In the genomic region with DNA sequence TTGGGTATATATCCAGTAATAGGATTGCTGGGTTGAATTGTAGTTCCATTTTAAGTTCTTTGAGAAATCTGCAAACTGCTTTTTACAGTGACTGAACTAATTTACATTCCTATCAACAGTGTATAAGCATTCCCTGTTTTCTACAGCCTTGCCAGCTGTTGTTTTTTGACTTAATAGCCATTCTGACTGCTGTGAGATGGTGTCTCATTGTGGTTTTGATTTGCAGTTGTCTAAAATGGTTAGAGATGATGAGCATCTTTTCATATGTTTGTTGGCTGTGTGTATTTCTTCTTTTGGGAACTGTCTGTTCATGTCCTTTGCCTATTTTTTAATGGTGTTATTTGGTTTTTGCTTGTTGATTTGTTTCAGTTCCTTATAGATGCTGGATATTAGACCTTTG, we compare ENCODE assay signal across 31 cellular contexts.
"Had no signal": no experiment of that assay in that cellular context is flagged by ENCODE, and none has a peak within 500 bp of the region (broad histone marks: within the 10 kb centered on the region; RNA-seq: fewer than 3 reads in every experiment).

No MANE protein-coding gene starts in this region.

- ATAC-seq: natural killer cell; psoas muscle; right cardiac atrium; right lobe of liver; stimulated activated effector memory CD8-positive, alpha-beta T cell treated with anti-CD3 and anti-CD28 coated beads, Interleukin-12 subunit alpha, Interleukin-12 subunit beta, amount 100 ng/mL, for 72 hours; stimulated activated naive B cell treated with anti-CD40 and anti-IgM and Interleukin-4, amounts not matched to agents 10 μg/mL and 1 μg/mL and 100 μg/mL, for 72 hours had no signal

- H3K4me2 ChIP-seq: neural progenitor cell, smooth muscle cell had no signal

- H3K9me3 ChIP-seq: right lobe of liver, thoracic aorta, thyroid gland, vagina had no signal

- DNase-seq: natural killer cell; occipital lobe; ovary; posterior cingulate gyrus; psoas muscle; right cardiac atrium; right lobe of liver; sigmoid colon; spleen; stimulated activated CD4-positive, alpha-beta T cell treated with anti-CD3 and anti-CD28 coated beads, Interleukin-15, amount 100 ng/mL, for 24 hours; stimulated activated CD4-positive, alpha-beta T cell treated with anti-CD3 and anti-CD28 coated beads, Interleukin-2, amount 100 ng/mL, for 24 hours; stimulated activated CD4-positive, alpha-beta T cell treated with anti-CD3 and anti-CD28 coated beads, Interleukin-2, amount 100 ng/mL, for 48 hours; stimulated activated CD4-positive, alpha-beta T cell treated with anti-CD3 and anti-CD28 coated beads, Interleukin-4, amount 100 ng/mL, for 24 hours; stimulated activated naive B cell treated with anti-CD40 and anti-IgM and Interleukin-4, amounts not matched to agents 10 μg/mL and 1 μg/mL and 100 μg/mL, for 72 hours; stimulated activated naive CD4-positive, alpha-beta T cell treated with Interleukin-2 at 50 U/mL for 16 hours; stomach; thyroid gland; trophoblast cell; upper lobe of left lung had no signal

- H3K4me1 ChIP-seq: parathyroid adenoma, psoas muscle, right lobe of liver, thyroid gland had no signal

- H3K27ac Mint-ChIP-seq: natural killer cell; nephron; neural progenitor cell; progenitor cell of endocrine pancreas; stimulated activated effector memory CD8-positive, alpha-beta T cell treated with anti-CD3 and anti-CD28 coated beads, Interleukin-12 subunit alpha, Interleukin-12 subunit beta, amount 100 ng/mL, for 72 hours; stimulated activated naive B cell treated with anti-CD40 and anti-IgM and Interleukin-4, amounts not matched to agents 10 μg/mL and 1 μg/mL and 100 μg/mL, for 72 hours; stimulated activated naive CD8-positive, alpha-beta T cell treated with anti-CD3 and anti-CD28 coated beads, Interleukin-15, Interleukin-2, amounts not matched to agents 100 ng/mL and 50 ng/mL, for 24 hours had no signal

- H3K9ac ChIP-seq: neural progenitor cell, parathyroid adenoma had no signal

- H3K36me3 ChIP-seq: neural progenitor cell, ovary, right lobe of liver, sigmoid colon, spleen, stomach, thoracic aorta, thyroid gland, upper lobe of left lung, vagina had no signal

- H3K4me3 Mint-ChIP-seq: natural killer cell; nephron; neural progenitor cell; stimulated activated effector memory CD8-positive, alpha-beta T cell treated with anti-CD3 and anti-CD28 coated beads, Interleukin-12 subunit alpha, Interleukin-12 subunit beta, amount 100 ng/mL, for 72 hours; stimulated activated naive B cell treated with anti-CD40 and anti-IgM and Interleukin-4, amounts not matched to agents 10 μg/mL and 1 μg/mL and 100 μg/mL, for 72 hours; stimulated activated naive CD8-positive, alpha-beta T cell treated with anti-CD3 and anti-CD28 coated beads, Interleukin-15, Interleukin-2, amounts not matched to agents 100 ng/mL and 50 ng/mL, for 24 hours had no signal

- H2AFZ ChIP-seq: neural progenitor cell, parathyroid adenoma had no signal

- H3K79me2 ChIP-seq: parathyroid adenoma had no signal

- H3K36me3 Mint-ChIP-seq: neural progenitor cell; stimulated activated effector memory CD8-positive, alpha-beta T cell treated with anti-CD3 and anti-CD28 coated beads, Interleukin-12 subunit alpha, Interleukin-12 subunit beta, amount 100 ng/mL, for 72 hours had no signal

- H3K27ac ChIP-seq: neural progenitor cell, ovary, parathyroid adenoma, psoas muscle, right lobe of liver, sigmoid colon, skin epidermis, spleen, stomach, thoracic aorta, thyroid gland, tibial nerve, upper lobe of left lung, vagina had no signal

- H3K27me3 ChIP-seq: ovary, right lobe of liver, sigmoid colon, spleen, stomach, thyroid gland, tibial nerve, upper lobe of left lung, vagina had no signal

- FAIRE-seq: urothelium cell line had no signal

- H3K4me3 ChIP-seq: neural progenitor cell, ovary, psoas muscle, right lobe of liver, sigmoid colon, skin epidermis, smooth muscle cell, spleen, stomach, thoracic aorta, thyroid gland, tibial nerve, upper lobe of left lung, vagina had no signal
